Comparison of ENCODE assay signal across 6 cellular contexts in the genomic region with DNA sequence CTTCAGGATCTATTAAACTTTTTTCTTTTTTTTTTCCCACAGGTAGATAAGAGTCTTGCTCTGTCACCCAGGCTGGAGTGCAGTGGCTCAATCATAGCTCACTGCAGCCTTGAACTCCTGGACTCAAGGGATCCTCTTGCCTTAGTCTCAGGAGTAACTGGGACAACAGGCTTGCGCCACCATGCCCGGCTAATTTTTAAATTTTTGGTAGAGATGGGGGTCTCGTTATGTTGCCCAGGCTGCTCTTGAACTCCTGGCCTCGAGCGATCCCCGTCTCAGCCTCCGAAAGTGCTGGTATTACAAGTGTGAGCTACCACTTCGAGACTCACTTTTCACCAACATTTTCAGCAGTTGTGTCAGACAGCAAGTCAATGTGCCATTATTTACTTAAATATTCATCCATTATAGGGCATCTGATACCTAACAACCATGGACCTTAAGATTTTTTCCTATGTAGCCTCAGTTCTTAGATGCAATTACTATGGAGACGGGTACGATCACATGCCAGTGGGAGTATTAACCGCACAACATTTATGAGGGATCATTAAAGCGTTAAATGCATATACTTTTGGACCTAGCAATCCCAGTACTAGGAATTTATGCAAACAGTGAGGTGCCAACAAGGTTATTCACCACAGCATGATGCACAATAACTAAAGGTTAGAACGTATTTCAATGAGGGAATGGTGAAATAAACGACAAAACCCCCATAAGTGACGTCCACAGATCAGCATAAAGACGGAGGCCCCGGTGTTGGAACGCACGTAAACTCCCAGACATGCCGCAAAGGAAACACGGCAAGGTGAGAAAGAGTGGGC. TPM values are rescaled to one million over a fixed set of nuclear protein-coding genes. Genes with fewer than 3 reads are reported as not detected.
A peak's percentile ranks its signal among the peaks of the same experiment; 100 is the strongest.
DNase-seq lines count a peak whose midpoint lies in the region; ATAC-seq and TF ChIP-seq lines count a peak whose summit lies in the region.

No MANE protein-coding gene starts in this region.

- no peak for DNase-seq in AG04449 (ENCODE audit: low read depth, low spot score)
- no peak for DNase-seq in activated naive CD8-positive, alpha-beta T cell treated with anti-CD3 and anti-CD28 coated beads for 36 hours

- H3K36me3 ChIP-seq in mesodermal cell (ENCODE audit: control insufficient read depth, insufficient read depth, low read length): peaks cover 17% of the 10 kb centered on the region

- no peak for TF ChIP-seq CTCF in AG04449 (IDR thresholded peaks at IDR 0.05; ENCODE audit: insufficient read depth, low read length, missing control alignments)

- ATAC-seq in HG02973 (IDR thresholded peaks at IDR 0.05; ENCODE audit: unreplicated experiment) (peak; percentile 6), GM18498 (IDR thresholded peaks at IDR 0.05; ENCODE audit: unreplicated experiment) (no peak), GM21717 (IDR thresholded peaks at IDR 0.05; ENCODE audit: unreplicated experiment) (no peak)

- H3K27ac ChIP-seq in mesodermal cell (ENCODE audit: low read depth, low read length, severe bottlenecking): peak overlapping the region; percentile 73

- H3K27ac Mint-ChIP-seq in activated naive CD8-positive, alpha-beta T cell treated with anti-CD3 and anti-CD28 coated beads for 36 hours: peak overlapping the region; percentile 91

- peaks cover 37% of the 10 kb centered on the region for H3K4me1 Mint-ChIP-seq in activated naive CD8-positive, alpha-beta T cell treated with anti-CD3 and anti-CD28 coated beads for 36 hours

- no peaks in the 10 kb centered on the region for H3K9me3 Mint-ChIP-seq in activated naive CD8-positive, alpha-beta T cell treated with anti-CD3 and anti-CD28 coated beads for 36 hours

- H3K27me3 Mint-ChIP-seq in activated naive CD8-positive, alpha-beta T cell treated with anti-CD3 and anti-CD28 coated beads for 36 hours: no peaks in the 10 kb centered on the region

- CTCF ChIA-PET in AG04449 (lab: Yijun Ruan, JAX): interaction anchor here (0.7 to 1.6 kb wide), 2 partner anchors 21 to 26 kb away, joined by 3 to 7 read pairs; no protein-coding TSS in a partner anchor

- peaks cover 8% of the 10 kb centered on the region for H3K4me1 ChIP-seq in mesodermal cell (ENCODE audit: control insufficient read depth, insufficient read depth, low read length, poor library complexity, severe bottlenecking)

- no peaks in the 10 kb centered on the region for H3K9me3 ChIP-seq in mesodermal cell (ENCODE audit: control insufficient read depth, low read length)

- peak overlapping the region; percentile 87 for H3K4me3 Mint-ChIP-seq in activated naive CD8-positive, alpha-beta T cell treated with anti-CD3 and anti-CD28 coated beads for 36 hours

- peak overlapping the region; percentile 61 for H3K4me3 ChIP-seq in AG04449 (ENCODE audit: low read depth, low read length)
- peak overlapping the region; percentile 100 for H3K4me3 ChIP-seq in mesodermal cell (ENCODE audit: extremely low read depth, insufficient read depth, low read length, poor library complexity, severe bottlenecking)

- POLR2A ChIA-PET in AG04449 (lab: Yijun Ruan, JAX): interaction anchor here (0.7 to 1.1 kb wide), 2 partner anchors 23 to 28 kb away, joined by 4 read pairs; partner anchors contain the start of genes BET1L and RIC8A

- H3K36me3 Mint-ChIP-seq in activated naive CD8-positive, alpha-beta T cell treated with anti-CD3 and anti-CD28 coated beads for 36 hours: peaks cover 19% of the 10 kb centered on the region

- 50 to 54% methylated on average over 18 to 19 of the region's 21 CpGs for WGBS in mesodermal cell (ENCODE audit: insufficient coverage in 2 of 2), 2 experiments

RNA-seq across cellular contexts. Expression of gene SIRT3, which starts 0.8 kb away (rescaled TPM):
- 10 to 100 TPM; 18.6 to 20.5 TPM for total RNA-seq in activated naive CD8-positive, alpha-beta T cell treated with anti-CD3 and anti-CD28 coated beads for 36 hours
- polyA plus RNA-seq in mesodermal cell (2013, experiment 1 of 2): 19.6 TPM
- 17.5 TPM for polyA plus RNA-seq in mesodermal cell (2013, experiment 2 of 2)

RNA-seq across cellular contexts. Expression of gene PSMD13, which starts 1.4 kb away (rescaled TPM):
- total RNA-seq in activated naive CD8-positive, alpha-beta T cell treated with anti-CD3 and anti-CD28 coated beads for 36 hours: 100 to 1,000 TPM; 235 to 239 TPM
- 169 TPM for polyA plus RNA-seq in mesodermal cell (2013, experiment 1 of 2)
- polyA plus RNA-seq in mesodermal cell (2013, experiment 2 of 2): 153 TPM

RNA-seq across cellular contexts. Expression of gene RIC8A, which starts 27.9 kb away (rescaled TPM):
- 100 to 1,000 TPM; 105 to 111 TPM for total RNA-seq in activated naive CD8-positive, alpha-beta T cell treated with anti-CD3 and anti-CD28 coated beads for 36 hours
- polyA plus RNA-seq in mesodermal cell (2013, experiment 1 of 2): 76.3 TPM
- polyA plus RNA-seq in mesodermal cell (2013, experiment 2 of 2): 65.8 TPM

RNA-seq across cellular contexts. Expression of gene BET1L, which starts 28.2 kb away (rescaled TPM):
- total RNA-seq in activated naive CD8-positive, alpha-beta T cell treated with anti-CD3 and anti-CD28 coated beads for 36 hours: 10 to 100 TPM; 44.0 to 45.5 TPM
- polyA plus RNA-seq in mesodermal cell (2013, experiment 1 of 2): 51.3 TPM
- 44.1 TPM for polyA plus RNA-seq in mesodermal cell (2013, experiment 2 of 2)

RNA-seq across cellular contexts. Expression of gene SCGB1C1, which starts 42.5 kb away (rescaled TPM):
- total RNA-seq in activated naive CD8-positive, alpha-beta T cell treated with anti-CD3 and anti-CD28 coated beads for 36 hours: not detected
- not detected for polyA plus RNA-seq in mesodermal cell (2013, experiment 1 of 2)
- not detected for polyA plus RNA-seq in mesodermal cell (2013, experiment 2 of 2)
